In the genomic region with DNA sequence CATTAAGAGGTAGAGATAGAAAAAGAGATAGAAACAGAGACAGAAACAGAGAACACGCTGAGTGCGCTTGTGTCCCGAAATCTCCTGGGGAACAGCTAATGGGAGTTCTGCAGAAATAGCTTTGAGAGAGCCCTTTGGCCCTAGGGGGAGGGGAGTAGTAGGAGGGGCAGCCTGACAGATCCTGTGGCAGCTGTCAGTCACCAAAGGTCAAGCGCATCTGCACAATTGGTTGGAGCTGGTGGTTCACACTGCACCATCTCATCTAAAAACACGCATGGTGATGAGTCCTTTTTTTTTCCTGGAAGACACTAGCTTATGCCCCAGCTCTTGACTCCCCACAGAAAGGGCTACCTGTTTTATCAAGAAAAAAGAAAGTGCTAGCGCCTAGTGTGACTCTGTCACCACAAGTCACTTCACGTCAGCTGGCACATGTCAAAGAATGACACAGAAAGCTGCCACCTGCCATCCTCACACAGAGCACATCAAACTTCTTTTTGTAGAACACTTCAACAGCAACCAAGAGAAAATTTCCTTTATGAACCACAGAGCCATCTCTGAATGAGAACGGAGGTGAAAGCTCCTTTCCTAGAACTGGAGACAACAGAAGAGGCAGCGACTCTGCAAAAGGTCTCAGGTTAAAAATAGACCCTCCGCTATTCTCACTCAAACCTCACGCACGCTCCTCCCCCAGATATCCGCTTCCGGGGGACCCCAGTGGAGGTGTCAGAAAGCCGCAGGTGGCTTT, we compare ENCODE assay signal across 16 cellular contexts.
DNase-seq lines count a peak whose midpoint lies in the region; ATAC-seq and FAIRE-seq lines count a peak whose summit lies in the region.
"Had no signal": no experiment of that assay in that cellular context is flagged by ENCODE, and none has a peak within 500 bp of the region (broad histone marks: within the 10 kb centered on the region; RNA-seq: fewer than 3 reads in every experiment).

No MANE protein-coding gene starts in this region.

- no peak for FAIRE-seq in HTR-8/SVneo (lab: Jason Lieb, UNC)

- ATAC-seq in GM18502 (IDR thresholded peaks at IDR 0.05; ENCODE audit: poor library complexity, unreplicated experiment): peak; percentile 82
- ATAC-seq in GM18861 (IDR thresholded peaks at IDR 0.05; ENCODE audit: unreplicated experiment): no peak
- no peak for ATAC-seq in GM19351 (IDR thresholded peaks at IDR 0.05; ENCODE audit: unreplicated experiment)
- ATAC-seq: left colon had no signal

- DNase-seq in activated T-cell treated with anti-CD3 and anti-CD28 coated beads for 48 hours (ENCODE audit: low read depth): peak; percentile 13
- no peak for DNase-seq in activated T-cell treated with anti-CD3 and anti-CD28 coated beads, Interleukin-2, amount 50 U/mL, for 1 hour
- DNase-seq in activated T-cell treated with anti-CD3 and anti-CD28 coated beads, Interleukin-2, amount 50 U/mL, for 48 hours: peak; percentile 34 to 40
- peak; percentile 19 for DNase-seq in stimulated activated CD8-positive, alpha-beta memory T cell treated with anti-CD3 and anti-CD28 coated beads, Interleukin-4, amount 100 ng/mL, for 24 hours (ENCODE audit: low read depth)
- no peak for DNase-seq in HTR-8/SVneo (ENCODE audit: insufficient read length, low spot score)
- DNase-seq: Calu3, GOT3, left colon, mesenchymal stem cell, NCI-H1105, NCI-H2081 treated with DMSO at 0.1 percent for 48 hours, NCI-H446, upper lobe of left lung had no signal

Comparison
In these comparisons a context has a peak if more than half of its experiments do, and no peak if none do; other contexts are left out.
1. DNase-seq: peak in activated T-cell treated with anti-CD3 and anti-CD28 coated beads for 48 hours (single experiment), activated T-cell treated with anti-CD3 and anti-CD28 coated beads, Interleukin-2, amount 50 U/mL, for 48 hours (2 of 2) and stimulated activated CD8-positive, alpha-beta memory T cell treated with anti-CD3 and anti-CD28 coated beads, Interleukin-4, amount 100 ng/mL, for 24 hours (single experiment); none in activated T-cell treated with anti-CD3 and anti-CD28 coated beads, Interleukin-2, amount 50 U/mL, for 1 hour (single experiment) and HTR-8/SVneo (single experiment).